ENCODE assay signal across 26 cellular contexts in the genomic region with DNA sequence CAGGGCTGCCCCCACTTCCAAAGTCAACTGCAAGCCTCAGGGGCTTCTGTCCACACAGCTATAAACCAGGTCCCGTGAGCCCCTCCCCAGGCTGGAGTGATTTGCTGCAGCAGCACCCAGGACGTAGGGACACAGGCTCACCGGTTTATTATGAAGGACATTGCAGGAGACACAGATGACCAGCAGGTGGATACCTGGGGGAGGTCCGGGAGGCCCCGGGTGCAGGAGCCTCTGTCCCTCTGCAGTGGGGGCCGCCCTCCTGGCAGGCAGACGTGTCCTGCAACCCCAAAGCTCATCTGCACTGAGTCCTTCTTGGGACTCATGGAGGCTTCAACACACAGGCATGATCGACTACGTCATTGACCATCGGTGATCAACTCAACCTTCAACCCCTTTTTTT. TPM values are rescaled to one million over a fixed set of nuclear protein-coding genes. Genes with fewer than 3 reads are reported as not detected.
"Had no signal": no experiment of that assay in that cellular context is flagged by ENCODE, and none has a peak within 500 bp of the region (broad histone marks: within the 10 kb centered on the region; RNA-seq: fewer than 3 reads in every experiment).

No MANE protein-coding gene starts in this region.

- H3K36me3 Mint-ChIP-seq: activated naive CD4-positive, alpha-beta T cell treated with anti-CD3 and anti-CD28 coated beads, Interleukin-2, amount 50 U/mL, for 24 hours; WTC11 had no signal

- H3K27me3 ChIP-seq: MG63 had no signal

- DNase-seq: activated CD4-positive, alpha-beta T cell treated with anti-CD3 and anti-CD28 coated beads for 48 hours; activated CD4-positive, alpha-beta T cell treated with anti-CD3 and anti-CD28 coated beads, Interleukin-2, amount 50 U/mL, for 4 hours; activated CD4-positive, CD25-positive, alpha-beta regulatory T cell treated with anti-CD3 and anti-CD28 coated beads, Interleukin-2, amount 50 U/mL, for 72 hours; activated CD8-positive, alpha-beta memory T cell treated with anti-CD3 and anti-CD28 coated beads, Interleukin-2, amount 50 U/mL, for 48 hours; activated CD8-positive, alpha-beta T cell treated with anti-CD3 and anti-CD28 coated beads, Interleukin-2, amount 10 ng/mL, durations not matched to agents 7 days and 5 days; activated T-cell treated with anti-CD3 and anti-CD28 coated beads, Interleukin-2, amount 50 U/mL, for 1 hour; caudate nucleus; MG63; MV-4-11; NCI-H1092 treated with DMSO at 0.1 percent for 48 hours; NCI-H1417 treated with DMSO at 0.1 percent for 48 hours; NCI-H1694; NCI-H2029 treated with DMSO at 0.1 percent for 48 hours; NCI-H510A treated with DMSO at 0.1 percent for 48 hours; NK-92 treated with Interleukin-12 subunit alpha and Interleukin-12 subunit beta, amount 100 ng/mL, for 24 hours; OCI-M1; SHP77; SW 1271 had no signal

- H3K36me3 ChIP-seq: breast epithelium, MG63, SJSA1 had no signal

- H3K27me3 Mint-ChIP-seq: activated naive CD4-positive, alpha-beta T cell treated with anti-CD3 and anti-CD28 coated beads, Interleukin-2, amount 50 U/mL, for 24 hours had no signal

- H3K27ac Mint-ChIP-seq: activated CD8-positive, alpha-beta T cell treated with anti-CD3 and anti-CD28 coated beads, Interleukin-2, amount 10 ng/mL, durations not matched to agents 7 days and 5 days; activated naive CD4-positive, alpha-beta T cell treated with anti-CD3 and anti-CD28 coated beads, Interleukin-2, amount 50 U/mL, for 24 hours; WTC11 had no signal

- H3K9me3 Mint-ChIP-seq: activated naive CD4-positive, alpha-beta T cell treated with anti-CD3 and anti-CD28 coated beads, Interleukin-2, amount 50 U/mL, for 24 hours; WTC11 had no signal

- H3K4me3 ChIP-seq: breast epithelium, MG63, SJSA1 had no signal

- ATAC-seq: activated CD8-positive, alpha-beta T cell treated with anti-CD3 and anti-CD28 coated beads, Interleukin-2, amount 10 ng/mL, durations not matched to agents 7 days and 5 days; SK-N-SH treated with all-trans-retinoic acid at 6 μM for 48 hours; WTC11 had no signal

- H3K4me1 Mint-ChIP-seq: activated naive CD4-positive, alpha-beta T cell treated with anti-CD3 and anti-CD28 coated beads, Interleukin-2, amount 50 U/mL, for 24 hours; WTC11 had no signal

- H3K4me1 ChIP-seq: breast epithelium, SJSA1 had no signal

- FAIRE-seq: RCC 7860 had no signal

- H3K27ac ChIP-seq: breast epithelium, SJSA1 had no signal

- H3K4me3 Mint-ChIP-seq: activated CD8-positive, alpha-beta T cell treated with anti-CD3 and anti-CD28 coated beads, Interleukin-2, amount 10 ng/mL, durations not matched to agents 7 days and 5 days; activated naive CD4-positive, alpha-beta T cell treated with anti-CD3 and anti-CD28 coated beads, Interleukin-2, amount 50 U/mL, for 24 hours; WTC11 had no signal

- H3K9me3 ChIP-seq: breast epithelium, MG63, SJSA1 had no signal

RNA-seq across cellular contexts. Expression of gene NTSR1, which starts 14.5 kb away (rescaled TPM):
- total RNA-seq: aorta; SJSA1; T-helper 1 cell treated with Interleukin-12 subunit alpha and Interleukin-12 subunit beta and Interleukin-4 antibody, amounts not matched to agents 30 ng/mL and 1 ng/mL, for 36 hours had no signal
- polyA plus RNA-seq: aorta had no signal
